In the genomic region with DNA sequence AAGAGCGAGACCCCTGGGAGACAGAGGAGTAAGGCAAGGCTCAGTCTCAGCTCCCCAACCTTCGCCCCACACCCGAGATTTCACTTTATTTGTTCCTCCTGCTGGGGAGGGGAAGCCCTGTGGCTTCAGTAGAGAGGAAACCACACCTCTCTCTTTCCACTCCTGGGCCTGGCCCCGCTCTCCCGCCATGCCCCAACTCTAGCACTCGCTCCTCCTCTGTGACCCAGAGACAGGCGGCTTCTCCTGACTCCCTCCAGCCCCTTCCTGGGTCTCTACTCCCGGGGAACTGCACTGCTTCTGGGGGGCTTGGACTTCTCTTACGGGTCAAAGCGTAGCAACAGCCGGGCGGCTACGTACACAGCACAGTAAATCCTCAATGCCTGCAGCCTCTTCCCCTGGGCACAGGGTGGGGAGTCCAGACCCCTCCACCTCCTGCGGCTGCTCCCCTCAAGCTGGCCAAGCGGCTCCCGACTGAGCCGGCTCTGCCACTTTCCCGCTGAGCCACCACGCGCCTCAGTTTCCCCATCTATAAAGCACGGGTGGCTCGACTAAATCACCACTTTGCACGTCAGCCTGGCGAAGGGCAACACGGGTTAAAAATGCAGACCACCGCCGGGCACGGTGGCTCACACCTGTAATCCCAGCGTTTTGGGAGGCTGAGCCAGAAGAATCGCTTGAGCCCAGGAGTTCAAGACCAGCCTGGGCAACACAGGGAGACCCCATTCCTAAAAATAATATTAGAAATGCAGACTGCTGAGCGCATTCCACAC, we compare ENCODE assay signal across 8 cellular contexts. TPM values are rescaled to one million over a fixed set of nuclear protein-coding genes. Genes with fewer than 3 reads are reported as not detected.
A peak's percentile ranks its signal among the peaks of the same experiment; 100 is the strongest.
DNase-seq lines count a peak whose midpoint lies in the region; ATAC-seq and TF ChIP-seq lines count a peak whose summit lies in the region.

No MANE protein-coding gene starts in this region.

- H3K27me3 ChIP-seq in OCI-LY3 (ENCODE audit: low read depth, low read length): no peaks in the 10 kb centered on the region
- H3K27me3 ChIP-seq in iPS DF 6.9 (ENCODE audit: control insufficient read depth, insufficient read depth, low read length): no peaks in the 10 kb centered on the region

- H3K9me3 ChIP-seq in OCI-LY3 (ENCODE audit: insufficient read depth, low read length): no peaks in the 10 kb centered on the region
- no peaks in the 10 kb centered on the region for H3K9me3 ChIP-seq in iPS DF 6.9 (ENCODE audit: control insufficient read depth, insufficient read depth, low read length)

- H3K4me1 ChIP-seq in OCI-LY3 (ENCODE audit: low read length) (peaks cover 30% of the 10 kb centered on the region), iPS DF 6.9 (ENCODE audit: control insufficient read depth, insufficient read depth, low read length) (peaks cover 2% of the 10 kb centered on the region; the same call in 1 of the 2 replicates)

- H3K4me2 ChIP-seq in OCI-LY3 (ENCODE audit: low read length): peak overlapping the region; percentile 96

- H3K9ac ChIP-seq in OCI-LY3 (ENCODE audit: low read length): peak overlapping the region; percentile 98

- H3K27ac ChIP-seq in OCI-LY3 (ENCODE audit: low read length) (peak overlapping the region; percentile 61), iPS DF 6.9 (ENCODE audit: low read length) (no peak overlapping the region)

- H3K4me3 ChIP-seq in OCI-LY3 (ENCODE audit: low read length) (peak overlapping the region; percentile 92), iPS DF 6.9 (ENCODE audit: low read length) (peak overlapping the region; percentile 93; the same call in 1 of the 2 replicates)

- H2AFZ ChIP-seq in OCI-LY3 (ENCODE audit: low read depth, low read length): no peak overlapping the region

- H4K20me1 ChIP-seq in OCI-LY3 (ENCODE audit: insufficient read depth, low read length): peaks cover 54% of the 10 kb centered on the region

- peak; percentile 88 for DNase-seq in GM13976 (ENCODE audit: low spot score)
- peak; percentile 19 to 50 (median 30) for DNase-seq in activated naive CD4-positive, alpha-beta T cell (lab: John Stamatoyannopoulos, UW)
- DNase-seq in iPS DF 6.9 (ENCODE audit: low read depth, low spot score): no peak
- peak; percentile 45 for DNase-seq in stimulated activated CD4-positive, alpha-beta T cell treated with anti-CD3 and anti-CD28 coated beads, Interleukin-2, amount 100 ng/mL, for 4 hours (ENCODE audit: low read depth)
- no peak for DNase-seq in H4 (ENCODE audit: low spot score)
- DNase-seq in NCI-H510A (lab: John Stamatoyannopoulos, UW): no peak

- peaks cover 69% of the 10 kb centered on the region for H3K79me2 ChIP-seq in OCI-LY3 (ENCODE audit: low read length)

- no peak for TF ChIP-seq CTCF in GM13976 (IDR thresholded peaks at IDR 0.05; ENCODE audit: borderline replicate concordance, control extremely low read depth, extremely low read depth, insufficient read depth, missing control alignments)
- TF ChIP-seq CTCF in OCI-LY3 (IDR thresholded peaks at IDR 0.05; ENCODE audit: low read depth, low read length): no peak

- WGBS in iPS DF 6.9 (ENCODE audit: insufficient coverage, insufficient read length): no CpG with 5 or more reads among the region's 31 CpGs

- H3K36me3 ChIP-seq in OCI-LY3 (replicated peaks; ENCODE audit: low read depth, low read length): peaks cover 19% of the 10 kb centered on the region
- H3K36me3 ChIP-seq in iPS DF 6.9 (ENCODE audit: control insufficient read depth, insufficient read depth, low read length): no peaks in the 10 kb centered on the region; the same call in 1 of the 2 replicates

- in situ Hi-C loops in GM13976 (cut with MboI; ENCODE audit: low sequenced_read_pairs, unreplicated experiment): no loop called here

- ATAC-seq in GM21381 (IDR thresholded peaks at IDR 0.05; ENCODE audit: unreplicated experiment): no peak

RNA-seq across cellular contexts. Expression of a gene that starts 1.4 kb away (rescaled TPM):
- total RNA-seq in H4 (2014; rRNA removed; shearing (Covaris generic)): 23.8 and 27.4 TPM in 2 replicates

RNA-seq across cellular contexts. Expression of a gene that starts 14.6 kb away (rescaled TPM):
- 35.6 and 45.6 TPM in 2 replicates for total RNA-seq in H4 (2014; rRNA removed; shearing (Covaris generic))

RNA-seq across cellular contexts. Expression of a gene that starts 21.9 kb away (rescaled TPM):
- total RNA-seq in H4 (2014; rRNA removed; shearing (Covaris generic)): not detected in 2 replicates

RNA-seq across cellular contexts. Expression of a gene that starts 28.3 kb away (rescaled TPM):
- 19.9 and 21.5 TPM in 2 replicates for total RNA-seq in H4 (2014; rRNA removed; shearing (Covaris generic))

RNA-seq across cellular contexts. Expression of a gene that starts 33.6 kb away (rescaled TPM):
- not detected in 2 replicates for total RNA-seq in H4 (2014; rRNA removed; shearing (Covaris generic))

Comparison
In these comparisons a context has a peak if more than half of its experiments do, and no peak if none do; other contexts are left out.
1. DNase-seq: peak in GM13976 (single experiment), activated naive CD4-positive, alpha-beta T cell (4 of 4) and stimulated activated CD4-positive, alpha-beta T cell treated with anti-CD3 and anti-CD28 coated beads, Interleukin-2, amount 100 ng/mL, for 4 hours (single experiment); none in iPS DF 6.9 (single experiment), H4 (single experiment) and NCI-H510A (single experiment).